ENCODE assay signal across 10 cellular contexts in genomic region chr12:92341333-92341691, GRCh38.
DNase-seq lines count a peak whose midpoint lies in the region; ATAC-seq and TF ChIP-seq lines count a peak whose summit lies in the region.
"Had no signal": no experiment of that assay in that cellular context is flagged by ENCODE, and none has a peak within 500 bp of the region (broad histone marks: within the 10 kb centered on the region; RNA-seq: fewer than 3 reads in every experiment).

No MANE protein-coding gene starts in this region.

- ATAC-seq in DND-41 (ENCODE audit: insufficient read depth, low read depth) (no peak), GM21619 (IDR thresholded peaks at IDR 0.05; ENCODE audit: unreplicated experiment) (peak; percentile 48), SK-N-SH treated with all-trans-retinoic acid at 6 μM for 48 hours (peak; percentile 26; the same call in 2 of the 3 replicates), lower lobe of right lung (peak in 1 of 2 donors; percentile 37), GM18520 (IDR thresholded peaks at IDR 0.05; ENCODE audit: unreplicated experiment) (no peak)
- ATAC-seq: sciatic nerve had no signal

- DNase-seq in DND-41 (no peak), lower lobe of right lung (no peak), dedifferentiated amniotic fluid mesenchymal stem cell (ENCODE audit: extremely low spot score) (no peak), NK-92 (lab: John Stamatoyannopoulos, UW; ENCODE audit: unreplicated experiment) (no peak), testis (no peak)
- DNase-seq: brain microvascular endothelial cell had no signal

- no peak for TF ChIP-seq CTCF in DND-41 (IDR thresholded peaks at IDR 0.05; ENCODE audit: borderline replicate concordance, extremely low read depth, low read length, poor library complexity, severe bottlenecking)
- no peak for TF ChIP-seq CTCF in lower lobe of right lung (IDR thresholded peaks at IDR 0.05)
- no peak for TF ChIP-seq CTCF in testis (IDR thresholded peaks at IDR 0.05)

- no peak for TF ChIP-seq POLR2A in testis (IDR thresholded peaks at IDR 0.05)

- H3K4me1 ChIP-seq in DND-41 (ENCODE audit: insufficient read depth, low read length) (peaks cover 8% of the 10 kb centered on the region), lower lobe of right lung (no peaks in the 10 kb centered on the region), testis (no peaks in the 10 kb centered on the region)

- no peaks in the 10 kb centered on the region for H3K9me3 ChIP-seq in DND-41 (ENCODE audit: insufficient read depth, low read length, severe bottlenecking)
- no peaks in the 10 kb centered on the region for H3K9me3 ChIP-seq in lower lobe of right lung
- H3K9me3 ChIP-seq in testis = no peaks in the 10 kb centered on the region

- 81 to 83% methylated on average over 11 of the region's 11 CpGs for WGBS in testis, 2 donors

- no peak overlapping the region for H2AFZ ChIP-seq in DND-41 (ENCODE audit: low read depth, low read length)

- H3K79me2 ChIP-seq in DND-41 (ENCODE audit: insufficient read depth, low read length) = no peaks in the 10 kb centered on the region

- intact Hi-C loops in lower lobe of right lung (cut with DNase I) (no loop called here), testis (cut with DNase I; ENCODE audit: low total_unique reads) (no loop called here)

- H4K20me1 ChIP-seq in DND-41 (ENCODE audit: insufficient read depth, low read length) = no peaks in the 10 kb centered on the region

- H3K27me3 ChIP-seq in DND-41 (ENCODE audit: insufficient read depth, low read length, poor library complexity) = no peaks in the 10 kb centered on the region
- no peaks in the 10 kb centered on the region for H3K27me3 ChIP-seq in lower lobe of right lung (ENCODE audit: low read depth)
- H3K27me3 ChIP-seq in testis = no peaks in the 10 kb centered on the region
- H3K27me3 ChIP-seq: brain microvascular endothelial cell had no signal

- H3K27ac ChIP-seq in DND-41 (ENCODE audit: low read length) (0 out of 2 replicates have a peak overlapping the region, but pooled peaks have one; percentile 12), lower lobe of right lung (no peak overlapping the region), testis (no peak overlapping the region)
- H3K27ac ChIP-seq: brain microvascular endothelial cell had no signal

- H3K9ac ChIP-seq in DND-41 (ENCODE audit: low read depth, low read length) = no peak overlapping the region

- no peak overlapping the region for H3K4me2 ChIP-seq in DND-41 (ENCODE audit: insufficient read depth, low read length)

- H3K4me3 ChIP-seq in DND-41 (ENCODE audit: low read depth in 1 of 2, low read length in 2 of 2) = no peak overlapping the region
- peak overlapping the region; percentile 9 for H3K4me3 ChIP-seq in lower lobe of right lung
- no peak overlapping the region for H3K4me3 ChIP-seq in testis

- no peaks in the 10 kb centered on the region for H3K36me3 ChIP-seq in DND-41 (ENCODE audit: insufficient read depth, low read length)
- H3K36me3 ChIP-seq in lower lobe of right lung = no peaks in the 10 kb centered on the region
- no peaks in the 10 kb centered on the region for H3K36me3 ChIP-seq in testis (ENCODE audit: low read depth, missing control alignments)
- H3K36me3 ChIP-seq: brain microvascular endothelial cell had no signal

TF ChIP-seq in SK-N-SH treated with all-trans-retinoic acid at 6 μM for 48 hours, 23 proteins besides CTCF, POLR2A, EP300 and RAD21:
- TF ChIP-seq RARB (CRISPR knock-in tag; IDR thresholded peaks at IDR 0.05) (no peak), GLIS3 (CRISPR knock-in tag; IDR thresholded peaks at IDR 0.05) (no peak), BACH2 (CRISPR knock-in tag; IDR thresholded peaks at IDR 0.05; ENCODE audit: borderline replicate concordance) (no peak), TOX (CRISPR knock-in tag; IDR thresholded peaks at IDR 0.05; ENCODE audit: borderline replicate concordance) (no peak), ZNF565 (CRISPR knock-in tag; conservative IDR thresholded peaks at IDR 0.05; ENCODE audit: low read depth) (no peak), PPARA (CRISPR knock-in tag; IDR thresholded peaks at IDR 0.05; ENCODE audit: borderline replicate concordance) (no peak), PATZ1 (CRISPR knock-in tag; IDR thresholded peaks at IDR 0.05; ENCODE audit: borderline replicate concordance) (no peak), ZFP3 (CRISPR knock-in tag; IDR thresholded peaks at IDR 0.05) (no peak), ZFP30 (CRISPR knock-in tag; IDR thresholded peaks at IDR 0.05) (no peak), ZNF70 (CRISPR knock-in tag; IDR thresholded peaks at IDR 0.05) (no peak), OSR1 (CRISPR knock-in tag; IDR thresholded peaks at IDR 0.05) (no peak), ZNF8 (CRISPR knock-in tag; IDR thresholded peaks at IDR 0.05) (no peak), ZC3H10 (CRISPR knock-in tag; IDR thresholded peaks at IDR 0.05) (no peak), TCF4 (CRISPR knock-in tag; IDR thresholded peaks at IDR 0.05; ENCODE audit: borderline replicate concordance) (no peak), ARNTL (CRISPR knock-in tag; IDR thresholded peaks at IDR 0.05; ENCODE audit: borderline replicate concordance, low read depth) (no peak), SNAI2 (CRISPR knock-in tag; IDR thresholded peaks at IDR 0.05) (no peak), ESRRG (CRISPR knock-in tag; IDR thresholded peaks at IDR 0.05) (no peak), CSDC2 (CRISPR knock-in tag; IDR thresholded peaks at IDR 0.05) (no peak)
- TF ChIP-seq, protein P1, sequence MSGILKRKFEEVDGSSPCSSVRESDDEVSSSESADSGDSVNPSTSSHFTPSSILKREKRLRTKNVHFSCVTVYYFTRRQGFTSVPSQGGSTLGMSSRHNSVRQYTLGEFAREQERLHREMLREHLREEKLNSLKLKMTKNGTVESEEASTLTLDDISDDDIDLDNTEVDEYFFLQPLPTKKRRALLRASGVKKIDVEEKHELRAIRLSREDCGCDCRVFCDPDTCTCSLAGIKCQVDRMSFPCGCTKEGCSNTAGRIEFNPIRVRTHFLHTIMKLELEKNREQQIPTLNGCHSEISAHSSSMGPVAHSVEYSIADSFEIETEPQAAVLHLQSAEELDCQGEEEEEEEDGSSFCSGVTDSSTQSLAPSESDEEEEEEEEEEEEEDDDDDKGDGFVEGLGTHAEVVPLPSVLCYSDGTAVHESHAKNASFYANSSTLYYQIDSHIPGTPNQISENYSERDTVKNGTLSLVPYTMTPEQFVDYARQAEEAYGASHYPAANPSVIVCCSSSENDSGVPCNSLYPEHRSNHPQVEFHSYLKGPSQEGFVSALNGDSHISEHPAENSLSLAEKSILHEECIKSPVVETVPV (CRISPR knock-in tag; IDR thresholded peaks at IDR 0.05) = no peak
- TF ChIP-seq, protein P2, sequence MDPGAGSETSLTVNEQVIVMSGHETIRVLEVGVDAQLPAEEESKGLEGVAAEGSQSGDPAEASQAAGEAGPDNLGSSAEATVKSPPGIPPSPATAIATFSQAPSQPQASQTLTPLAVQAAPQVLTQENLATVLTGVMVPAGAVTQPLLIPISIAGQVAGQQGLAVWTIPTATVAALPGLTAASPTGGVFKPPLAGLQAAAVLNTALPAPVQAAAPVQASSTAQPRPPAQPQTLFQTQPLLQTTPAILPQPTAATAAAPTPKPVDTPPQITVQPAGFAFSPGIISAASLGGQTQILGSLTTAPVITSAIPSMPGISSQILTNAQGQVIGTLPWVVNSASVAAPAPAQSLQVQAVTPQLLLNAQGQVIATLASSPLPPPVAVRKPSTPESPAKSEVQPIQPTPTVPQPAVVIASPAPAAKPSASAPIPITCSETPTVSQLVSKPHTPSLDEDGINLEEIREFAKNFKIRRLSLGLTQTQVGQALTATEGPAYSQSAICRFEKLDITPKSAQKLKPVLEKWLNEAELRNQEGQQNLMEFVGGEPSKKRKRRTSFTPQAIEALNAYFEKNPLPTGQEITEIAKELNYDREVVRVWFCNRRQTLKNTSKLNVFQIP (CRISPR knock-in tag; IDR thresholded peaks at IDR 0.05; ENCODE audit: borderline replicate concordance, low read depth) = no peak
TF ChIP-seq in SK-N-SH treated with all-trans-retinoic acid at 6 μM for 48 hours: peak in this region for 0.

Comparison
In these comparisons a context has a peak if more than half of its experiments do, and no peak if none do; other contexts are left out.
1. ATAC-seq: peak in GM21619 (single experiment) and SK-N-SH treated with all-trans-retinoic acid at 6 μM for 48 hours (single experiment); none in DND-41 (single experiment) and GM18520 (single experiment).